Comparison of ENCODE assay signal across 20 cellular contexts in the genomic region with DNA sequence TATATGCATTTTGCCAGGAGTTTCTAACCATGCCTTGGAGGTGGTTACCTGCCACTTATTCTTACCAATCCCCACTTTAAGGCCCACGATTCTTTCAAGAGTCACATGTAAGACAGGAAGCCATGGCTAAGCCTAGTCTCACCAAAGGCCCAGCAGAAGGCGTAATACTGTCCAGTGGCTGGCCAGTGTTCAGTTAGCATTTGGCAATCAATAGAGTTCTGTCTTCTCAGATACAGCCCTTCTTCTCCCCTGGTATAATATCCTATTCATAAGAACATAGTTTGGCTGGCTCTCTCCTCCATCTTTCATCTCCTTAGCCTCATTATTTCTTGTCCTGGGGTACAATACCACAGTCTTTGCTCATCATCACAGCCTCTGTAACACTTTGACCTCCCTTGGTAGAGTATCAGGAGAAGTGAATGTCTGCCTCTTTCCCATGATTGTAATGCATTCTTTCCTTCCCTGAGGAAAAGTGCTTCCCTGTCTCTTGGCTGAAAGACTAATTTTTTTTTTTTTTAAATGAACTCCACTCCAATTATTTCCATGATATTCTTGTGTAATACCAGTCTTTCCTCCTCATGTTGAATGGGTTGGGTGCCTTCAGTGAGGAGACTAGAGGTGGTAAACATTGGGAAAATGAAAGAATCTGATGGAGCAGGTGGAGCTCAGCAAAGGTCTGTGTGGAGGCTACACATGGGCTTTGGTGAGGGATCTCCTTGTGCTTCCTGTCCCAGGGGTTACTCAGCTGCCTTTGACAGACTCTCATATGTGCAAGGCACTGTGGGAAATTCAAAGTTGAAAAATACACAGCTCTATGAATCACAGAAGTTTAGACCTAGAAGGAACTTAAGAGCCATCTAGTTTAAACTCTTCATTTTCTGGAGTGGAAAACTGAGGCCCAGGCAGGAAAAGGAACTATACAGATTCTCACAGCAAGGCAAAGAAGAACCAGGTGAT.
DNase-seq lines count a peak whose midpoint lies in the region; ATAC-seq and TF ChIP-seq lines count a peak whose summit lies in the region.
"Had no signal": no experiment of that assay in that cellular context is flagged by ENCODE, and none has a peak within 500 bp of the region (broad histone marks: within the 10 kb centered on the region; RNA-seq: fewer than 3 reads in every experiment).

No MANE protein-coding gene starts in this region.

- no peak for TF ChIP-seq POLR2A in gastrocnemius medialis (IDR thresholded peaks at IDR 0.05)

- no peaks in the 10 kb centered on the region for H3K27me3 ChIP-seq in GM23248 (replicated peaks; ENCODE audit: insufficient read depth)
- no peaks in the 10 kb centered on the region for H3K27me3 ChIP-seq in foreskin keratinocyte
- H3K27me3 ChIP-seq in gastrocnemius medialis = no peaks in the 10 kb centered on the region
- H3K27me3 ChIP-seq in SJCRH30 = no peaks in the 10 kb centered on the region
- H3K27me3 ChIP-seq: transverse colon had no signal

- H2AFZ ChIP-seq in GM23248 = no peak overlapping the region; the same call in 1 of the 2 replicates

- no peaks in the 10 kb centered on the region for H3F3A ChIP-seq in GM23248 (ENCODE audit: insufficient read depth)

- DNase-seq in GM23248 = peak; percentile 5
- peak; percentile 39 for DNase-seq in SK-MEL-5 (ENCODE audit: low read depth, low spot score)
- peak in 1 of 2 donors; percentile 17 for DNase-seq in foreskin keratinocyte
- DNase-seq in gastrocnemius medialis = no peak
- DNase-seq in SJCRH30 = no peak
- DNase-seq in ACHN = no peak
- DNase-seq: activated CD4-positive, alpha-beta T cell treated with anti-CD3 and anti-CD28 coated beads, Interleukin-2, amount 10 ng/mL, durations not matched to agents 24 days and 14 days; activated naive CD8-positive, alpha-beta T cell treated with anti-CD3 and anti-CD28 coated beads for 36 hours; DND-41; hippocampal formation; NCI-H2107; NCI-H510A treated with DMSO at 0.1 percent for 48 hours; SK-N-SH; stimulated activated CD4-positive, alpha-beta T cell treated with anti-CD3 and anti-CD28 coated beads, Interleukin-4, amount 100 ng/mL, for 4 hours; stimulated activated naive CD8-positive, alpha-beta T cell treated with anti-CD3 and anti-CD28 coated beads, Interleukin-15, amount 100 ng/mL, for 72 hours; T-helper 2 cell; transverse colon had no signal

- ATAC-seq in foreskin keratinocyte = no peak
- peak; percentile 15 to 17 for ATAC-seq in gastrocnemius medialis
- no peak for ATAC-seq in HG03520 (IDR thresholded peaks at IDR 0.05; ENCODE audit: unreplicated experiment)
- ATAC-seq: Panc1; stimulated activated naive CD8-positive, alpha-beta T cell treated with anti-CD3 and anti-CD28 coated beads, Interleukin-15, amount 100 ng/mL, for 72 hours had no signal

- intact Hi-C loops in gastrocnemius medialis (cut with DNase I; ENCODE audit: low total_unique reads) = no loop called here

- H3K9me2 ChIP-seq in GM23248 (ENCODE audit: insufficient read depth) = no peaks in the 10 kb centered on the region
- H3K9me2 ChIP-seq: SK-N-SH had no signal

- H3K9me3 ChIP-seq in GM23248 (ENCODE audit: low read depth) (no peaks in the 10 kb centered on the region), gastrocnemius medialis (no peaks in the 10 kb centered on the region), SJCRH30 (replicated peaks) (no peaks in the 10 kb centered on the region)
- H3K9me3 ChIP-seq: SK-N-SH, transverse colon had no signal

- H3K4me3 ChIP-seq in GM23248 (no peak overlapping the region), gastrocnemius medialis (no peak overlapping the region), SJCRH30 (no peak overlapping the region)
- H3K4me3 ChIP-seq: lung, transverse colon had no signal

- H3K27ac ChIP-seq in GM23248 = no peak overlapping the region
- H3K27ac ChIP-seq in foreskin keratinocyte = peak overlapping the region; percentile 96
- H3K27ac ChIP-seq in gastrocnemius medialis = no peak overlapping the region
- no peak overlapping the region for H3K27ac ChIP-seq in SJCRH30

- WGBS in GM23248 (ENCODE audit: low coverage in 1 of 2, low lambda C conversion rate in 2 of 2, missing lambda C conversion rate in 2 of 2), 2 experiments = 85 to 89% methylated on average over 2 of the region's 2 CpGs

- in situ Hi-C loops in GM23248 (cut with MboI) (no loop called here), SK-MEL-5 (cut with HindIII; ENCODE audit: low pct_unique_long_range_greater_than_20kb, low sequenced_read_pairs) (no loop called here), gastrocnemius medialis (cut with MboI; ENCODE audit: low sequenced_read_pairs in 4 of 4) (no loop called here), ACHN (cut with HindIII; ENCODE audit: low pct_ligation_motif_present, low pct_unique_long_range_greater_than_20kb, low sequenced_read_pairs) (no loop called here)

- H3K4me2 ChIP-seq in GM23248 (ENCODE audit: unreplicated experiment) = no peak overlapping the region
- H3K4me2 ChIP-seq: SK-N-SH had no signal

- H4K20me1 ChIP-seq in GM23248 (ENCODE audit: insufficient read depth) = no peaks in the 10 kb centered on the region

- no peaks in the 10 kb centered on the region for H3K79me2 ChIP-seq in GM23248 (ENCODE audit: insufficient read depth)

- TF ChIP-seq CTCF in foreskin keratinocyte (conservative IDR thresholded peaks at IDR 0.05) = no peak
- no peak for TF ChIP-seq CTCF in gastrocnemius medialis (IDR thresholded peaks at IDR 0.05 in 4 of 5, conservative IDR thresholded peaks at IDR 0.05 in 1 of 5)

- H3K36me3 ChIP-seq in GM23248 (ENCODE audit: low read depth) (no peaks in the 10 kb centered on the region), gastrocnemius medialis (no peaks in the 10 kb centered on the region), SJCRH30 (no peaks in the 10 kb centered on the region)
- H3K36me3 ChIP-seq: transverse colon had no signal

- no peak overlapping the region for H3K9ac ChIP-seq in GM23248
- H3K9ac ChIP-seq: SK-N-SH had no signal

- H3K4me1 ChIP-seq in GM23248 (ENCODE audit: insufficient read depth) (no peaks in the 10 kb centered on the region), foreskin keratinocyte (peaks cover 47% of the 10 kb centered on the region), gastrocnemius medialis (no peaks in the 10 kb centered on the region), SJCRH30 (no peaks in the 10 kb centered on the region)

Comparison
In these comparisons a context has a peak if more than half of its experiments do, and no peak if none do; other contexts are left out.
1. DNase-seq: peak in GM23248 (single experiment) and SK-MEL-5 (single experiment); none in gastrocnemius medialis (0 of 2), SJCRH30 (0 of 2) and ACHN (single experiment).
2. ATAC-seq: peak in gastrocnemius medialis (2 of 2); none in foreskin keratinocyte (single experiment) and HG03520 (single experiment).